17 cellular contexts compared by ENCODE assay signal in genomic region chrX:40514376-40514775, GRCh38.
A peak's percentile ranks its signal among the peaks of the same experiment; 100 is the strongest.
DNase-seq lines count a peak whose midpoint lies in the region; ATAC-seq lines count a peak whose summit lies in the region.
"Had no signal": no experiment of that assay in that cellular context is flagged by ENCODE, and none has a peak within 500 bp of the region (broad histone marks: within the 10 kb centered on the region; RNA-seq: fewer than 3 reads in every experiment).

No MANE protein-coding gene starts in this region.

- in situ Hi-C loops in G401 (cut with HindIII; ENCODE audit: low sequenced_read_pairs): no loop called here

- ATAC-seq in GM19452 (IDR thresholded peaks at IDR 0.05; ENCODE audit: unreplicated experiment) (no peak), GM18858 (IDR thresholded peaks at IDR 0.05; ENCODE audit: unreplicated experiment) (no peak)

- DNase-seq in SIG-M5 treated with dmso at 0.1 percent for 504 hours (lab: John Stamatoyannopoulos, UW; ENCODE audit: unreplicated experiment): peak; percentile 32
- DNase-seq in SIG-M5 (lab: John Stamatoyannopoulos, UW): no peak
- DNase-seq in amniotic epithelial cell (ENCODE audit: low read depth): peak; percentile 50
- peak; percentile 48 for DNase-seq in iris pigment epithelial cell (ENCODE audit: low read depth)
- DNase-seq in G401 (ENCODE audit: low spot score): no peak
- no peak for DNase-seq in NCI-H1930 (lab: John Stamatoyannopoulos, UW)
- DNase-seq: CD8-positive, alpha-beta memory T cell; H7; NCI-H1417 treated with DMSO at 0.1 percent for 48 hours; NCI-H2029 treated with DMSO at 0.1 percent for 48 hours; NCI-H2171 treated with DMSO at 0.1 percent for 48 hours; NCI-H446 treated with DMSO at 0.1 percent for 48 hours; NK-92 treated with Interleukin-12 subunit alpha and Interleukin-12 subunit beta, amount 100 ng/mL, for 24 hours; OCI-M1; SW 1271 had no signal

Comparison
In these comparisons a context has a peak if more than half of its experiments do, and no peak if none do; other contexts are left out.
1. DNase-seq: peak in SIG-M5 treated with dmso at 0.1 percent for 504 hours (single experiment), amniotic epithelial cell (single experiment) and iris pigment epithelial cell (single experiment); none in SIG-M5 (single experiment), G401 (single experiment) and NCI-H1930 (0 of 2).